15 cellular contexts compared by ENCODE assay signal in genomic region chr1:193533883-193534282, GRCh38.
DNase-seq lines count a peak whose midpoint lies in the region; TF ChIP-seq lines count a peak whose summit lies in the region.
"Had no signal": no experiment of that assay in that cellular context is flagged by ENCODE, and none has a peak within 500 bp of the region (broad histone marks: within the 10 kb centered on the region; RNA-seq: fewer than 3 reads in every experiment).

No MANE protein-coding gene starts in this region.

- no peak for TF ChIP-seq CTCF in dorsolateral prefrontal cortex (IDR thresholded peaks at IDR 0.05 in 54 of 56, conservative IDR thresholded peaks at IDR 0.05 in 2 of 56; ENCODE audit: low read depth in 1 of 56, partially characterized antibody in 56 of 56)
- TF ChIP-seq CTCF in GM13977 (IDR thresholded peaks at IDR 0.05; ENCODE audit: extremely low read depth, insufficient read depth, missing control alignments), result no peak
- no peak for TF ChIP-seq CTCF in testis (IDR thresholded peaks at IDR 0.05)

- no peaks in the 10 kb centered on the region for H3K36me3 ChIP-seq in testis (ENCODE audit: low read depth, missing control alignments)
- H3K36me3 ChIP-seq: HAP-1 had no signal

- H3K27me3 ChIP-seq in dorsolateral prefrontal cortex (no peaks in the 10 kb centered on the region), testis (no peaks in the 10 kb centered on the region)

- no peak for TF ChIP-seq POLR2A in testis (IDR thresholded peaks at IDR 0.05)

- WGBS in testis, 2 donors, result 52 to 62% methylated on average over 5 of the region's 5 CpGs

- H3K9me3 ChIP-seq in testis, result no peaks in the 10 kb centered on the region
- H3K9me3 ChIP-seq: HAP-1 had no signal

- in situ Hi-C loops in GM13977 (cut with MboI; ENCODE audit: low pct_unique_long_range_greater_than_20kb, low sequenced_read_pairs, unreplicated experiment), result no loop called here

- H3K27ac ChIP-seq in dorsolateral prefrontal cortex (peak overlapping the region in 23 of 59 donors; percentile 1 to 74 (median 53)), testis (no peak overlapping the region)
- H3K27ac ChIP-seq: HL-60, PC-9 had no signal

- intact Hi-C loops in dorsolateral prefrontal cortex (cut with DNase I), result no loop called here
- intact Hi-C loops in testis (cut with DNase I; ENCODE audit: low total_unique reads), result no loop called here

- no peak overlapping the region for H3K4me3 ChIP-seq in dorsolateral prefrontal cortex
- H3K4me3 ChIP-seq in testis, result no peak overlapping the region
- H3K4me3 ChIP-seq: HAP-1, PC-9 had no signal

- DNase-seq in NOMO-1 (lab: John Stamatoyannopoulos, UW; ENCODE audit: unreplicated experiment in 2 of 2) (peak; percentile 12 to 13), NOMO-1 treated with dmso at 0.1 percent for 144 hours (lab: John Stamatoyannopoulos, UW; ENCODE audit: unreplicated experiment) (no peak), dorsolateral prefrontal cortex (peak in 8 of 10 donors; percentile 18 to 78 (median 57)), GM13977 (ENCODE audit: low spot score) (no peak), SK-N-DZ (ENCODE audit: low spot score) (no peak), testis (no peak), AG08396 (ENCODE audit: low spot score) (no peak)
- DNase-seq: DMS53, NCI-H1417 treated with DMSO at 0.1 percent for 48 hours, NCI-H1930, NCI-H524 treated with DMSO at 0.1 percent for 48 hours, PC-9 had no signal

- no peaks in the 10 kb centered on the region for H3K4me1 ChIP-seq in testis
- H3K4me1 ChIP-seq: HAP-1 had no signal

TF ChIP-seq in PFSK-1, 5 proteins besides CTCF, POLR2A, EP300 and RAD21:
- TF ChIP-seq REST (IDR thresholded peaks at IDR 0.05; ENCODE audit: insufficient read depth in 1 of 2, low read depth in 2 of 2, low read length in 2 of 2) (peak; percentile 12 to 56; a peak in 1 of 4 replicates), FOXP2 (optimal IDR thresholded peaks at IDR 0.05; ENCODE audit: borderline replicate concordance, extremely low read depth, extremely low read length, insufficient read depth) (peak; percentile 43), POLR2AphosphoS5 (IDR thresholded peaks at IDR 0.05; ENCODE audit: low read depth, low read length) (no peak)
TF ChIP-seq in PFSK-1: peak in this region for 2.

Comparison
In these comparisons a context has a peak if more than half of its experiments do, and no peak if none do; other contexts are left out.
1. DNase-seq: peak in NOMO-1 (2 of 2) and dorsolateral prefrontal cortex (8 of 10); none in NOMO-1 treated with dmso at 0.1 percent for 144 hours (single experiment), GM13977 (single experiment), SK-N-DZ (single experiment), testis (single experiment) and AG08396 (single experiment).